In genomic region chr1:185720633-185721272, GRCh38 we compare ENCODE assay signal across 8 cellular contexts. TPM values are rescaled to one million over a fixed set of nuclear protein-coding genes. Genes with fewer than 3 reads are reported as not detected.
DNase-seq lines count a peak whose midpoint lies in the region; ATAC-seq and TF ChIP-seq lines count a peak whose summit lies in the region.

No MANE protein-coding gene starts in this region.

- no peak overlapping the region for H4K8ac ChIP-seq in mesenchymal stem cell (ENCODE audit: low read length)

- no peaks in the 10 kb centered on the region for H3K4me1 Mint-ChIP-seq in stimulated activated effector memory CD8-positive, alpha-beta T cell treated with anti-CD3 and anti-CD28 coated beads, Interleukin-12 subunit alpha, Interleukin-12 subunit beta, amount 100 ng/mL, for 72 hours

- peaks cover 2% of the 10 kb centered on the region for H3K4me1 ChIP-seq in mesenchymal stem cell (ENCODE audit: control insufficient read depth, insufficient read depth, low read depth, low read length)

- 40% methylated on average over 1 of the region's 2 CpGs for WGBS in mesenchymal stem cell

- H3K36me3 Mint-ChIP-seq in stimulated activated effector memory CD8-positive, alpha-beta T cell treated with anti-CD3 and anti-CD28 coated beads, Interleukin-12 subunit alpha, Interleukin-12 subunit beta, amount 100 ng/mL, for 72 hours = no peaks in the 10 kb centered on the region

- no peak overlapping the region for H2BK12ac ChIP-seq in mesenchymal stem cell (ENCODE audit: low read length in 2 of 2)

- H4K91ac ChIP-seq in mesenchymal stem cell (ENCODE audit: low read length) = no peak overlapping the region

- peak overlapping the region; percentile 73 for H3K9ac ChIP-seq in mesenchymal stem cell (ENCODE audit: low read length)

- no peaks in the 10 kb centered on the region for H3K9me3 Mint-ChIP-seq in stimulated activated effector memory CD8-positive, alpha-beta T cell treated with anti-CD3 and anti-CD28 coated beads, Interleukin-12 subunit alpha, Interleukin-12 subunit beta, amount 100 ng/mL, for 72 hours

- no peaks in the 10 kb centered on the region for H3K27me3 ChIP-seq in mesenchymal stem cell (ENCODE audit: control insufficient read depth in 1 of 2, insufficient read depth in 1 of 2, low read length in 2 of 2)

- H3K36me3 ChIP-seq in mesenchymal stem cell (ENCODE audit: control insufficient read depth in 1 of 2, insufficient read depth in 2 of 2, low read depth in 1 of 2, low read length in 2 of 2) = no peaks in the 10 kb centered on the region

- no peak overlapping the region for H3K4me3 Mint-ChIP-seq in stimulated activated effector memory CD8-positive, alpha-beta T cell treated with anti-CD3 and anti-CD28 coated beads, Interleukin-12 subunit alpha, Interleukin-12 subunit beta, amount 100 ng/mL, for 72 hours

- no peak for ATAC-seq in GM18520 (IDR thresholded peaks at IDR 0.05; ENCODE audit: unreplicated experiment)
- no peak for ATAC-seq in HG03457 (IDR thresholded peaks at IDR 0.05; ENCODE audit: unreplicated experiment)
- no peak for ATAC-seq in stimulated activated effector memory CD8-positive, alpha-beta T cell treated with anti-CD3 and anti-CD28 coated beads, Interleukin-12 subunit alpha, Interleukin-12 subunit beta, amount 100 ng/mL, for 72 hours

- H3K18ac ChIP-seq in mesenchymal stem cell (ENCODE audit: low read depth in 1 of 2, low read length in 2 of 2) = no peak overlapping the region

- H3K4ac ChIP-seq in mesenchymal stem cell (ENCODE audit: low read depth in 1 of 2, low read length in 2 of 2) = no peak overlapping the region

- H3K4me2 ChIP-seq in mesenchymal stem cell (ENCODE audit: low read length, poor library complexity, severe bottlenecking) = no peak overlapping the region

- H2BK15ac ChIP-seq in mesenchymal stem cell (ENCODE audit: low read depth, poor library complexity, severe bottlenecking) = no peak overlapping the region

- no peak overlapping the region for H2BK120ac ChIP-seq in mesenchymal stem cell (ENCODE audit: low read depth, low read length)

- H3K14ac ChIP-seq in mesenchymal stem cell (ENCODE audit: low read length in 2 of 2) = no peak overlapping the region

- no peaks in the 10 kb centered on the region for H3K79me1 ChIP-seq in mesenchymal stem cell (replicated peaks; ENCODE audit: low read length, poor library complexity, severe bottlenecking)

- H3K23ac ChIP-seq in mesenchymal stem cell (ENCODE audit: low read length in 2 of 2) = no peak overlapping the region

- DNase-seq in Daoy (ENCODE audit: low read depth) = peak; percentile 14
- peak; percentile 35 for DNase-seq in NCI-H1048 (lab: John Stamatoyannopoulos, UW)
- peak; percentile 78 to 90 for DNase-seq in cardiac fibroblast (ENCODE audit: low read depth in 2 of 2)
- peak; percentile 54 for DNase-seq in mesenchymal stem cell
- DNase-seq in activated CD4-positive, alpha-beta T cell treated with anti-CD3 and anti-CD28 coated beads for 4 hours = no peak
- no peak for DNase-seq in stimulated activated effector memory CD8-positive, alpha-beta T cell treated with anti-CD3 and anti-CD28 coated beads, Interleukin-12 subunit alpha, Interleukin-12 subunit beta, amount 100 ng/mL, for 72 hours (ENCODE audit: low spot score in 2 of 2)

- TF ChIP-seq CTCF in cardiac fibroblast (IDR thresholded peaks at IDR 0.05; ENCODE audit: low read depth, low read length) = peak; percentile 54

- no peak overlapping the region for H3K27ac Mint-ChIP-seq in stimulated activated effector memory CD8-positive, alpha-beta T cell treated with anti-CD3 and anti-CD28 coated beads, Interleukin-12 subunit alpha, Interleukin-12 subunit beta, amount 100 ng/mL, for 72 hours

- no peak overlapping the region for H3K4me3 ChIP-seq in cardiac fibroblast (replicated peaks in 1 of 2; ENCODE audit: low read depth in 2 of 2, low read length in 2 of 2)
- no peak overlapping the region for H3K4me3 ChIP-seq in mesenchymal stem cell (ENCODE audit: insufficient read depth in 1 of 2, low read depth in 1 of 2, low read length in 2 of 2)

- no peak overlapping the region for H2BK5ac ChIP-seq in mesenchymal stem cell (ENCODE audit: low read depth, low read length, poor library complexity, severe bottlenecking)

- H2AFZ ChIP-seq in mesenchymal stem cell (ENCODE audit: low read depth, low read length) = no peak overlapping the region

- no peak overlapping the region for H3K27ac ChIP-seq in mesenchymal stem cell (ENCODE audit: low read length, poor library complexity, severe bottlenecking)

- H3K9me3 ChIP-seq in mesenchymal stem cell (ENCODE audit: control insufficient read depth, low read length) = no peaks in the 10 kb centered on the region

- no peak overlapping the region for H2AK5ac ChIP-seq in mesenchymal stem cell (ENCODE audit: low read length, severe bottlenecking)

RNA-seq across cellular contexts. Expression of gene HMCN1, which starts 13.4 kb away (rescaled TPM):
- total RNA-seq in Daoy (2014; rRNA removed; shearing (Covaris generic)) = 2.6 and 5.5 TPM in 2 replicates
- polyA plus RNA-seq in mesenchymal stem cell (2013, experiment 1 of 2) = 5.3 TPM
- polyA plus RNA-seq in mesenchymal stem cell (2013, experiment 2 of 2) = 5.1 TPM

Comparison
In these comparisons a context has a peak if more than half of its experiments do, and no peak if none do; other contexts are left out.
1. DNase-seq: peak in Daoy (single experiment), NCI-H1048 (single experiment), cardiac fibroblast (2 of 2) and mesenchymal stem cell (single experiment); none in activated CD4-positive, alpha-beta T cell treated with anti-CD3 and anti-CD28 coated beads for 4 hours (0 of 2) and stimulated activated effector memory CD8-positive, alpha-beta T cell treated with anti-CD3 and anti-CD28 coated beads, Interleukin-12 subunit alpha, Interleukin-12 subunit beta, amount 100 ng/mL, for 72 hours (0 of 2).